In the genomic region with DNA sequence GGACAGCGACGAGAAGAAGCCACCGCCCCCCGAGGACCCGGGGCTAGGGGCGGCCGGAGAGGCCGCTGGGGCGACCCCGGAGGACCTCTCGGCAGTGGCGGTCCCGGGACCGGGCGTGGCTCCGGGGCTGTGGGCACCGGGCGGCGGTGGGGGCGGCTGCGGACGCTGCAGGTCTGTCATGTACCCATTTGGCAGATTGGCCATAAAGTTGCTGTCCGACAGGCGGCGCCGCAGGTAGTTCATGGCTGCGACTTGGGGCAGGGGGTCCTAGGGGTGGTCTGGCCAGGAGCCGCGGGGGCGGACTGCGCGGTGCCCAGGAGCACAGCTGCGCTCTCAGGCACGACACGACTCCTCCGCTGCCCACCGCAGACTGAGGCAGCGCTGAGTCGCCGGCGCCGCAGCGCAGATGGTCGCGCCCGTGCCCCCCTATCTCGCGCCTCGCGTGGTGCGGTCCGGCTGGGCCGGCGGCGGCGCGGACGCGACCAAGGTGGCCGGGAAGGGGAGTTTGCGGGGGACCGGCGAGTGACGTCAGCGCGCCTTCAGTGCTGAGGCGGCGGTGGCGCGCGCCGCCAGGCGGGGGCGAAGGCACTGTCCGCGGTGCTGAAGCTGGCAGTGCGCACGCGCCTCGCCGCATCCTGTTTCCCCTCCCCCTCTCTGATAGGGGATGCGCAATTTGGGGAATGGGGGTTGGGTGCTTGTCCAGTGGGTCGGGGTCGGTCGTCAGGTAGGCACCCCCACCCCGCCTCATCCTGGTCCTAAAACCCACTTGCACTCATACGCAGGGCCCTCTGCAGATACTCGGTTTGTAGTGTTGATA, we compare ENCODE assay signal across 1 cellular context.
TF ChIP-seq lines count a peak whose summit lies in the region.

A gene (minus strand): TSS at position 372 of the 817 bp plus-strand sequence. CDS start 129 bp downstream, at position 243.

TF ChIP-seq in HepG2, 621 proteins besides CTCF, POLR2A, EP300 and RAD21 (continued from another document and continues in another):
- TF ChIP-seq, protein P1, sequence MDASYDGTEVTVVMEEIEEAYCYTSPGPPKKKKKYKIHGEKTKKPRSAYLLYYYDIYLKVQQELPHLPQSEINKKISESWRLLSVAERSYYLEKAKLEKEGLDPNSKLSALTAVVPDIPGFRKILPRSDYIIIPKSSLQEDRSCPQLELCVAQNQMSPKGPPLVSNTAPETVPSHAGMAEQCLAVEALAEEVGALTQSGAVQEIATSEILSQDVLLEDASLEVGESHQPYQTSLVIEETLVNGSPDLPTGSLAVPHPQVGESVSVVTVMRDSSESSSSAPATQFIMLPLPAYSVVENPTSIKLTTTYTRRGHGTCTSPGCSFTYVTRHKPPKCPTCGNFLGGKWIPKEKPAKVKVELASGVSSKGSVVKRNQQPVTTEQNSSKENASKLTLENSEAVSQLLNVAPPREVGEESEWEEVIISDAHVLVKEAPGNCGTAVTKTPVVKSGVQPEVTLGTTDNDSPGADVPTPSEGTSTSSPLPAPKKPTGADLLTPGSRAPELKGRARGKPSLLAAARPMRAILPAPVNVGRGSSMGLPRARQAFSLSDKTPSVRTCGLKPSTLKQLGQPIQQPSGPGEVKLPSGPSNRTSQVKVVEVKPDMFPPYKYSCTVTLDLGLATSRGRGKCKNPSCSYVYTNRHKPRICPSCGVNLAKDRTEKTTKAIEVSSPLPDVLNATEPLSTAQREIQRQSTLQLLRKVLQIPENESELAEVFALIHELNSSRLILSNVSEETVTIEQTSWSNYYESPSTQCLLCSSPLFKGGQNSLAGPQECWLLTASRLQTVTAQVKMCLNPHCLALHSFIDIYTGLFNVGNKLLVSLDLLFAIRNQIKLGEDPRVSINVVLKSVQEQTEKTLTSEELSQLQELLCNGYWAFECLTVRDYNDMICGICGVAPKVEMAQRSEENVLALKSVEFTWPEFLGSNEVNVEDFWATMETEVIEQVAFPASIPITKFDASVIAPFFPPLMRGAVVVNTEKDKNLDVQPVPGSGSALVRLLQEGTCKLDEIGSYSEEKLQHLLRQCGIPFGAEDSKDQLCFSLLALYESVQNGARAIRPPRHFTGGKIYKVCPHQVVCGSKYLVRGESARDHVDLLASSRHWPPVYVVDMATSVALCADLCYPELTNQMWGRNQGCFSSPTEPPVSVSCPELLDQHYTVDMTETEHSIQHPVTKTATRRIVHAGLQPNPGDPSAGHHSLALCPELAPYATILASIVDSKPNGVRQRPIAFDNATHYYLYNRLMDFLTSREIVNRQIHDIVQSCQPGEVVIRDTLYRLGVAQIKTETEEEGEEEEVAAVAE (CRISPR knock-in tag; IDR thresholded peaks at IDR 0.05; ENCODE audit: borderline replicate concordance): 0 out of 2 replicates have a peak, but pooled peaks have one; percentile 38
- TF ChIP-seq POLR2G (IDR thresholded peaks at IDR 0.05; ENCODE audit: low read depth, low read length): no peak
- TF ChIP-seq ZNF354B (CRISPR knock-in tag; IDR thresholded peaks at IDR 0.05): 0 out of 2 replicates have a peak, but pooled peaks have one; percentile 28
- TF ChIP-seq ZNF160 (CRISPR knock-in tag; IDR thresholded peaks at IDR 0.05): peak; percentile 27; the same call in 1 of the 2 replicates
- TF ChIP-seq, protein P2, sequence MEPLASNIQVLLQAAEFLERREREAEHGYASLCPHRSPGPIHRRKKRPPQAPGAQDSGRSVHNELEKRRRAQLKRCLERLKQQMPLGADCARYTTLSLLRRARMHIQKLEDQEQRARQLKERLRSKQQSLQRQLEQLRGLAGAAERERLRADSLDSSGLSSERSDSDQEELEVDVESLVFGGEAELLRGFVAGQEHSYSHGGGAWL (CRISPR knock-in tag; IDR thresholded peaks at IDR 0.05): peak; percentile 72; the same call in 1 of the 2 replicates
- no peak for TF ChIP-seq DPF2 (CRISPR knock-in tag; IDR thresholded peaks at IDR 0.05; ENCODE audit: borderline replicate concordance, low read depth)
- TF ChIP-seq, protein P3, sequence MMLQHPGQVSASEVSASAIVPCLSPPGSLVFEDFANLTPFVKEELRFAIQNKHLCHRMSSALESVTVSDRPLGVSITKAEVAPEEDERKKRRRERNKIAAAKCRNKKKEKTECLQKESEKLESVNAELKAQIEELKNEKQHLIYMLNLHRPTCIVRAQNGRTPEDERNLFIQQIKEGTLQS (CRISPR knock-in tag; IDR thresholded peaks at IDR 0.05): peak; percentile 81
- TF ChIP-seq ZNF12 (CRISPR knock-in tag; IDR thresholded peaks at IDR 0.05): peak; percentile 27; the same call in 1 of the 2 replicates
- TF ChIP-seq, protein P4, sequence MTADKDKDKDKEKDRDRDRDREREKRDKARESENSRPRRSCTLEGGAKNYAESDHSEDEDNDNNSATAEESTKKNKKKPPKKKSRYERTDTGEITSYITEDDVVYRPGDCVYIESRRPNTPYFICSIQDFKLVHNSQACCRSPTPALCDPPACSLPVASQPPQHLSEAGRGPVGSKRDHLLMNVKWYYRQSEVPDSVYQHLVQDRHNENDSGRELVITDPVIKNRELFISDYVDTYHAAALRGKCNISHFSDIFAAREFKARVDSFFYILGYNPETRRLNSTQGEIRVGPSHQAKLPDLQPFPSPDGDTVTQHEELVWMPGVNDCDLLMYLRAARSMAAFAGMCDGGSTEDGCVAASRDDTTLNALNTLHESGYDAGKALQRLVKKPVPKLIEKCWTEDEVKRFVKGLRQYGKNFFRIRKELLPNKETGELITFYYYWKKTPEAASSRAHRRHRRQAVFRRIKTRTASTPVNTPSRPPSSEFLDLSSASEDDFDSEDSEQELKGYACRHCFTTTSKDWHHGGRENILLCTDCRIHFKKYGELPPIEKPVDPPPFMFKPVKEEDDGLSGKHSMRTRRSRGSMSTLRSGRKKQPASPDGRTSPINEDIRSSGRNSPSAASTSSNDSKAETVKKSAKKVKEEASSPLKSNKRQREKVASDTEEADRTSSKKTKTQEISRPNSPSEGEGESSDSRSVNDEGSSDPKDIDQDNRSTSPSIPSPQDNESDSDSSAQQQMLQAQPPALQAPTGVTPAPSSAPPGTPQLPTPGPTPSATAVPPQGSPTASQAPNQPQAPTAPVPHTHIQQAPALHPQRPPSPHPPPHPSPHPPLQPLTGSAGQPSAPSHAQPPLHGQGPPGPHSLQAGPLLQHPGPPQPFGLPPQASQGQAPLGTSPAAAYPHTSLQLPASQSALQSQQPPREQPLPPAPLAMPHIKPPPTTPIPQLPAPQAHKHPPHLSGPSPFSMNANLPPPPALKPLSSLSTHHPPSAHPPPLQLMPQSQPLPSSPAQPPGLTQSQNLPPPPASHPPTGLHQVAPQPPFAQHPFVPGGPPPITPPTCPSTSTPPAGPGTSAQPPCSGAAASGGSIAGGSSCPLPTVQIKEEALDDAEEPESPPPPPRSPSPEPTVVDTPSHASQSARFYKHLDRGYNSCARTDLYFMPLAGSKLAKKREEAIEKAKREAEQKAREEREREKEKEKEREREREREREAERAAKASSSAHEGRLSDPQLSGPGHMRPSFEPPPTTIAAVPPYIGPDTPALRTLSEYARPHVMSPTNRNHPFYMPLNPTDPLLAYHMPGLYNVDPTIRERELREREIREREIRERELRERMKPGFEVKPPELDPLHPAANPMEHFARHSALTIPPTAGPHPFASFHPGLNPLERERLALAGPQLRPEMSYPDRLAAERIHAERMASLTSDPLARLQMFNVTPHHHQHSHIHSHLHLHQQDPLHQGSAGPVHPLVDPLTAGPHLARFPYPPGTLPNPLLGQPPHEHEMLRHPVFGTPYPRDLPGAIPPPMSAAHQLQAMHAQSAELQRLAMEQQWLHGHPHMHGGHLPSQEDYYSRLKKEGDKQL (CRISPR knock-in tag; IDR thresholded peaks at IDR 0.05; ENCODE audit: low read depth): no peak
- TF ChIP-seq ZNF34 (CRISPR knock-in tag; IDR thresholded peaks at IDR 0.05; ENCODE audit: borderline replicate concordance): no peak
- TF ChIP-seq KDM2A (CRISPR knock-in tag; IDR thresholded peaks at IDR 0.05; ENCODE audit: borderline replicate concordance, low read depth): peak; percentile 60; the same call in 1 of the 2 replicates
- TF ChIP-seq ZFP41 (CRISPR knock-in tag; IDR thresholded peaks at IDR 0.05; ENCODE audit: borderline replicate concordance): no peak
- no peak for TF ChIP-seq ZNF75D (CRISPR knock-in tag; IDR thresholded peaks at IDR 0.05; ENCODE audit: borderline replicate concordance)
- no peak for TF ChIP-seq JUNB (CRISPR knock-in tag; IDR thresholded peaks at IDR 0.05; ENCODE audit: borderline replicate concordance)
- no peak for TF ChIP-seq ATM (IDR thresholded peaks at IDR 0.05; ENCODE audit: borderline replicate concordance)
- TF ChIP-seq ZNF20 (CRISPR knock-in tag; IDR thresholded peaks at IDR 0.05): no peak
- TF ChIP-seq, protein P5, sequence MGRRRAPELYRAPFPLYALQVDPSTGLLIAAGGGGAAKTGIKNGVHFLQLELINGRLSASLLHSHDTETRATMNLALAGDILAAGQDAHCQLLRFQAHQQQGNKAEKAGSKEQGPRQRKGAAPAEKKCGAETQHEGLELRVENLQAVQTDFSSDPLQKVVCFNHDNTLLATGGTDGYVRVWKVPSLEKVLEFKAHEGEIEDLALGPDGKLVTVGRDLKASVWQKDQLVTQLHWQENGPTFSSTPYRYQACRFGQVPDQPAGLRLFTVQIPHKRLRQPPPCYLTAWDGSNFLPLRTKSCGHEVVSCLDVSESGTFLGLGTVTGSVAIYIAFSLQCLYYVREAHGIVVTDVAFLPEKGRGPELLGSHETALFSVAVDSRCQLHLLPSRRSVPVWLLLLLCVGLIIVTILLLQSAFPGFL (CRISPR knock-in tag; IDR thresholded peaks at IDR 0.05): no peak
- TF ChIP-seq, protein P6, sequence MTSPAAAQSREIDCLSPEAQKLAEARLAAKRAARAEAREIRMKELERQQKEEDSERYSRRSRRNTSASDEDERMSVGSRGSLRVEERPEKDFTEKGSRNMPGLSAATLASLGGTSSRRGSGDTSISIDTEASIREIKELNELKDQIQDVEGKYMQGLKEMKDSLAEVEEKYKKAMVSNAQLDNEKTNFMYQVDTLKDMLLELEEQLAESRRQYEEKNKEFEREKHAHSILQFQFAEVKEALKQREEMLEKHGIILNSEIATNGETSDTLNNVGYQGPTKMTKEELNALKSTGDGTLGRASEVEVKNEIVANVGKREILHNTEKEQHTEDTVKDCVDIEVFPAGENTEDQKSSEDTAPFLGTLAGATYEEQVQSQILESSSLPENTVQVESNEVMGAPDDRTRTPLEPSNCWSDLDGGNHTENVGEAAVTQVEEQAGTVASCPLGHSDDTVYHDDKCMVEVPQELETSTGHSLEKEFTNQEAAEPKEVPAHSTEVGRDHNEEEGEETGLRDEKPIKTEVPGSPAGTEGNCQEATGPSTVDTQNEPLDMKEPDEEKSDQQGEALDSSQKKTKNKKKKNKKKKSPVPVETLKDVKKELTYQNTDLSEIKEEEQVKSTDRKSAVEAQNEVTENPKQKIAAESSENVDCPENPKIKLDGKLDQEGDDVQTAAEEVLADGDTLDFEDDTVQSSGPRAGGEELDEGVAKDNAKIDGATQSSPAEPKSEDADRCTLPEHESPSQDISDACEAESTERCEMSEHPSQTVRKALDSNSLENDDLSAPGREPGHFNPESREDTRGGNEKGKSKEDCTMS (CRISPR knock-in tag; conservative IDR thresholded peaks at IDR 0.05): no peak
- no peak for TF ChIP-seq ZNF263 (CRISPR knock-in tag; IDR thresholded peaks at IDR 0.05)
- no peak for TF ChIP-seq ZNF484 (CRISPR knock-in tag; IDR thresholded peaks at IDR 0.05; ENCODE audit: borderline replicate concordance, low read depth)
- 0 out of 2 replicates have a peak, but pooled peaks have one; percentile 33 for TF ChIP-seq ZNF451 (CRISPR knock-in tag; IDR thresholded peaks at IDR 0.05)
- no peak for TF ChIP-seq EED (CRISPR knock-in tag; IDR thresholded peaks at IDR 0.05)
- 0 out of 2 replicates have a peak, but pooled peaks have one; percentile 48 for TF ChIP-seq ZNF274 (CRISPR knock-in tag; IDR thresholded peaks at IDR 0.05)
- peak; percentile 75 for TF ChIP-seq HOXD1 (CRISPR knock-in tag; IDR thresholded peaks at IDR 0.05)
- no peak for TF ChIP-seq ASH2L (IDR thresholded peaks at IDR 0.05; ENCODE audit: insufficient read length, low read depth, low read length)
- peak; percentile 47; the same call in 1 of the 2 replicates for TF ChIP-seq JUN (CRISPR knock-in tag; IDR thresholded peaks at IDR 0.05)
- TF ChIP-seq SALL1 (CRISPR knock-in tag; IDR thresholded peaks at IDR 0.05): peak; percentile 78
- TF ChIP-seq, protein P7, sequence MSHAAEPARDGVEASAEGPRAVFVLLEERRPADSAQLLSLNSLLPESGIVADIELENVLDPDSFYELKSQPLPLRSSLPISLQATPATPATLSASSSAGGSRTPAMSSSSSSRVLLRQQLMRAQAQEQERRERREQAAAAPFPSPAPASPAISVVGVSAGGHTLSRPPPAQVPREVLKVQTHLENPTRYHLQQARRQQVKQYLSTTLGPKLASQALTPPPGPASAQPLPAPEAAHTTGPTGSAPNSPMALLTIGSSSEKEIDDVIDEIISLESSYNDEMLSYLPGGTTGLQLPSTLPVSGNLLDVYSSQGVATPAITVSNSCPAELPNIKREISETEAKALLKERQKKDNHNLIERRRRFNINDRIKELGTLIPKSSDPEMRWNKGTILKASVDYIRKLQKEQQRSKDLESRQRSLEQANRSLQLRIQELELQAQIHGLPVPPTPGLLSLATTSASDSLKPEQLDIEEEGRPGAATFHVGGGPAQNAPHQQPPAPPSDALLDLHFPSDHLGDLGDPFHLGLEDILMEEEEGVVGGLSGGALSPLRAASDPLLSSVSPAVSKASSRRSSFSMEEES (CRISPR knock-in tag; IDR thresholded peaks at IDR 0.05): peak; percentile 52; the same call in 1 of the 2 replicates
- TF ChIP-seq KAT8 (CRISPR knock-in tag; IDR thresholded peaks at IDR 0.05): 0 out of 2 replicates have a peak, but pooled peaks have one; percentile 32
- TF ChIP-seq, protein P8, sequence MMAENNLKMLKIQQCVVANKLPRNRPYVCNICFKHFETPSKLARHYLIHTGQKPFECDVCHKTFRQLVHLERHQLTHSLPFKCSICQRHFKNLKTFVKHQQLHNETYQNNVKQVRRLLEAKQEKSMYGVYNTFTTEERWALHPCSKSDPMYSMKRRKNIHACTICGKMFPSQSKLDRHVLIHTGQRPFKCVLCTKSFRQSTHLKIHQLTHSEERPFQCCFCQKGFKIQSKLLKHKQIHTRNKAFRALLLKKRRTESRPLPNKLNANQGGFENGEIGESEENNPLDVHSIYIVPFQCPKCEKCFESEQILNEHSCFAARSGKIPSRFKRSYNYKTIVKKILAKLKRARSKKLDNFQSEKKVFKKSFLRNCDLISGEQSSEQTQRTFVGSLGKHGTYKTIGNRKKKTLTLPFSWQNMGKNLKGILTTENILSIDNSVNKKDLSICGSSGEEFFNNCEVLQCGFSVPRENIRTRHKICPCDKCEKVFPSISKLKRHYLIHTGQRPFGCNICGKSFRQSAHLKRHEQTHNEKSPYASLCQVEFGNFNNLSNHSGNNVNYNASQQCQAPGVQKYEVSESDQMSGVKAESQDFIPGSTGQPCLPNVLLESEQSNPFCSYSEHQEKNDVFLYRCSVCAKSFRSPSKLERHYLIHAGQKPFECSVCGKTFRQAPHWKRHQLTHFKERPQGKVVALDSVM (CRISPR knock-in tag; IDR thresholded peaks at IDR 0.05): no peak
- no peak for TF ChIP-seq HNRNPH1 (optimal IDR thresholded peaks at IDR 0.05; ENCODE audit: low read depth, low read length)
